In the genomic region with DNA sequence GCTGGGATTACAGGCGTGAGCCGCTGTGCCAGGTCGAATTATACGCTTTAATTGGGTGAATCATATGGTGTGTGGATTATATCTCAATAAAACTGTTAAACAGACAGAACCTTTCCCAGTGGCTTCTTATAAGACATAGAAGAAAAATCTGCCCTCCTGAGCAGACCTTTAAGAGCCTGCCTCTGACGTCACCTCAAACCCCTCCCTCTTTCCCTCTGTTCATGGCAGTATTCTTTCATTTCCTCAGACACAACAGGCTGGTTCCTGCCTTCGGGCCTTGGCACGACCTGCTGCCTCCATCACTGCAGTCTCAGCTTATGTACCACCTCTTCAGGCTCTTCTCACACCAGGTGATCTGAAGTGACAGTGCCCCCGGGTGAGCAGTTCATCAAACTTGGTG, we compare ENCODE assay signal across 1 cellular context.
TF ChIP-seq lines count a peak whose summit lies in the region.

No MANE protein-coding gene starts in this region.

TF ChIP-seq in GM23338, 12 proteins besides CTCF, POLR2A, EP300 and RAD21 (continued from another document):
- no peak for TF ChIP-seq REST (IDR thresholded peaks at IDR 0.05; ENCODE audit: unreplicated experiment)
- TF ChIP-seq ZNF462 (CRISPR knock-in tag; IDR thresholded peaks at IDR 0.05): no peak
- TF ChIP-seq CREB1 (CRISPR knock-in tag; IDR thresholded peaks at IDR 0.05; ENCODE audit: low read depth): no peak
- TF ChIP-seq ZNF114 (CRISPR knock-in tag; IDR thresholded peaks at IDR 0.05): no peak
- TF ChIP-seq JUNB (IDR thresholded peaks at IDR 0.05; ENCODE audit: unreplicated experiment): no peak
